1 cellular context compared by ENCODE assay signal in genomic region chr14:92652413-92653151, GRCh38.
TF ChIP-seq lines count a peak whose summit lies in the region.

No MANE protein-coding gene starts in this region.

TF ChIP-seq in IMR-90, 13 proteins besides CTCF, POLR2A, EP300 and RAD21:
- no peak for TF ChIP-seq BHLHE40 (IDR thresholded peaks at IDR 0.05; ENCODE audit: low read depth, low read length)
- TF ChIP-seq, protein P1, sequence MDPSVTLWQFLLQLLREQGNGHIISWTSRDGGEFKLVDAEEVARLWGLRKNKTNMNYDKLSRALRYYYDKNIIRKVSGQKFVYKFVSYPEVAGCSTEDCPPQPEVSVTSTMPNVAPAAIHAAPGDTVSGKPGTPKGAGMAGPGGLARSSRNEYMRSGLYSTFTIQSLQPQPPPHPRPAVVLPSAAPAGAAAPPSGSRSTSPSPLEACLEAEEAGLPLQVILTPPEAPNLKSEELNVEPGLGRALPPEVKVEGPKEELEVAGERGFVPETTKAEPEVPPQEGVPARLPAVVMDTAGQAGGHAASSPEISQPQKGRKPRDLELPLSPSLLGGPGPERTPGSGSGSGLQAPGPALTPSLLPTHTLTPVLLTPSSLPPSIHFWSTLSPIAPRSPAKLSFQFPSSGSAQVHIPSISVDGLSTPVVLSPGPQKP (IDR thresholded peaks at IDR 0.05; ENCODE audit: borderline replicate concordance, low read depth, low read length), result no peak
- no peak for TF ChIP-seq MAZ (IDR thresholded peaks at IDR 0.05; ENCODE audit: borderline replicate concordance, low read depth, low read length)
- TF ChIP-seq MXI1 (IDR thresholded peaks at IDR 0.05; ENCODE audit: borderline replicate concordance, low read depth, low read length), result no peak
- TF ChIP-seq, protein P2, sequence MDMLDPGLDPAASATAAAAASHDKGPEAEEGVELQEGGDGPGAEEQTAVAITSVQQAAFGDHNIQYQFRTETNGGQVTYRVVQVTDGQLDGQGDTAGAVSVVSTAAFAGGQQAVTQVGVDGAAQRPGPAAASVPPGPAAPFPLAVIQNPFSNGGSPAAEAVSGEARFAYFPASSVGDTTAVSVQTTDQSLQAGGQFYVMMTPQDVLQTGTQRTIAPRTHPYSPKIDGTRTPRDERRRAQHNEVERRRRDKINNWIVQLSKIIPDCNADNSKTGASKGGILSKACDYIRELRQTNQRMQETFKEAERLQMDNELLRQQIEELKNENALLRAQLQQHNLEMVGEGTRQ (IDR thresholded peaks at IDR 0.05; ENCODE audit: low read depth, low read length), result no peak
- TF ChIP-seq SMC3 (IDR thresholded peaks at IDR 0.05; ENCODE audit: low read depth, low read length), result no peak
- no peak for TF ChIP-seq CEBPB (IDR thresholded peaks at IDR 0.05; ENCODE audit: low read depth, low read length)
- TF ChIP-seq FOS (IDR thresholded peaks at IDR 0.05; ENCODE audit: low read depth, low read length), result no peak
